Comparison of ENCODE assay signal across 2 cellular contexts in the genomic region with DNA sequence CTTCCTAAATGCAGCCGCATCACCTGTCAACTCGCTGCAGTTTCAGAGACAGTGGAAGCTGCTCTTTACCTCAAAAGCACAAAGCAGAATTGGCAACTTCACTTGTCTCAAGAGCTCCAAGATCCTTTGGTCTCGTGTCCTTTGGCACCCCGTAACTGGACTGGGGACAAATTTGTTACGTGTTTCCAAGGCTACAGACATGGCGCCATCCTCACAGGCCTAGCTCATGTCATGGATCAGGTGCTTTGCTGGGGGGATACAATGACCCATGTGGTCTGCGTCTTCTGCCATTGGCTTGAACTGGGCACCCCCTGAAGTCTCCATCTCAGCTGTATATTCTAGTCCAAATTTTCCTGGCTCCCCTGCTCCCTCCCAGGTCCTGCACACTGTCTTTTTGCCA.
TF ChIP-seq lines count a peak whose summit lies in the region.

No MANE protein-coding gene starts in this region.

TF ChIP-seq in IMR-90, 13 proteins besides CTCF, POLR2A, EP300 and RAD21:
- TF ChIP-seq, protein P1, sequence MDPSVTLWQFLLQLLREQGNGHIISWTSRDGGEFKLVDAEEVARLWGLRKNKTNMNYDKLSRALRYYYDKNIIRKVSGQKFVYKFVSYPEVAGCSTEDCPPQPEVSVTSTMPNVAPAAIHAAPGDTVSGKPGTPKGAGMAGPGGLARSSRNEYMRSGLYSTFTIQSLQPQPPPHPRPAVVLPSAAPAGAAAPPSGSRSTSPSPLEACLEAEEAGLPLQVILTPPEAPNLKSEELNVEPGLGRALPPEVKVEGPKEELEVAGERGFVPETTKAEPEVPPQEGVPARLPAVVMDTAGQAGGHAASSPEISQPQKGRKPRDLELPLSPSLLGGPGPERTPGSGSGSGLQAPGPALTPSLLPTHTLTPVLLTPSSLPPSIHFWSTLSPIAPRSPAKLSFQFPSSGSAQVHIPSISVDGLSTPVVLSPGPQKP (IDR thresholded peaks at IDR 0.05; ENCODE audit: borderline replicate concordance, low read depth, low read length): no peak
- TF ChIP-seq MXI1 (IDR thresholded peaks at IDR 0.05; ENCODE audit: borderline replicate concordance, low read depth, low read length): no peak
- no peak for TF ChIP-seq BHLHE40 (IDR thresholded peaks at IDR 0.05; ENCODE audit: low read depth, low read length)
- no peak for TF ChIP-seq NFE2L2 (IDR thresholded peaks at IDR 0.05; ENCODE audit: low read depth, low read length)
- no peak for TF ChIP-seq SMC3 (IDR thresholded peaks at IDR 0.05; ENCODE audit: low read depth, low read length)
- no peak for TF ChIP-seq CHD1 (IDR thresholded peaks at IDR 0.05; ENCODE audit: low read depth, low read length)
- TF ChIP-seq MAZ (IDR thresholded peaks at IDR 0.05; ENCODE audit: borderline replicate concordance, low read depth, low read length): no peak
- TF ChIP-seq, protein P2, sequence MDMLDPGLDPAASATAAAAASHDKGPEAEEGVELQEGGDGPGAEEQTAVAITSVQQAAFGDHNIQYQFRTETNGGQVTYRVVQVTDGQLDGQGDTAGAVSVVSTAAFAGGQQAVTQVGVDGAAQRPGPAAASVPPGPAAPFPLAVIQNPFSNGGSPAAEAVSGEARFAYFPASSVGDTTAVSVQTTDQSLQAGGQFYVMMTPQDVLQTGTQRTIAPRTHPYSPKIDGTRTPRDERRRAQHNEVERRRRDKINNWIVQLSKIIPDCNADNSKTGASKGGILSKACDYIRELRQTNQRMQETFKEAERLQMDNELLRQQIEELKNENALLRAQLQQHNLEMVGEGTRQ (IDR thresholded peaks at IDR 0.05; ENCODE audit: low read depth, low read length): no peak
- no peak for TF ChIP-seq CEBPB (IDR thresholded peaks at IDR 0.05; ENCODE audit: low read depth, low read length)
- no peak for TF ChIP-seq MAFK (IDR thresholded peaks at IDR 0.05; ENCODE audit: low read depth, low read length)
- no peak for TF ChIP-seq RFX5 (IDR thresholded peaks at IDR 0.05; ENCODE audit: low read depth, low read length)
- no peak for TF ChIP-seq FOS (IDR thresholded peaks at IDR 0.05; ENCODE audit: low read depth, low read length)
- no peak for TF ChIP-seq RCOR1 (IDR thresholded peaks at IDR 0.05; ENCODE audit: insufficient replicate concordance, low read length)

TF ChIP-seq in K562, 482 proteins besides CTCF, POLR2A, EP300 and RAD21:
- no peak for TF ChIP-seq CHD2 (IDR thresholded peaks at IDR 0.05; ENCODE audit: low read depth, low read length)
- TF ChIP-seq, protein P3, sequence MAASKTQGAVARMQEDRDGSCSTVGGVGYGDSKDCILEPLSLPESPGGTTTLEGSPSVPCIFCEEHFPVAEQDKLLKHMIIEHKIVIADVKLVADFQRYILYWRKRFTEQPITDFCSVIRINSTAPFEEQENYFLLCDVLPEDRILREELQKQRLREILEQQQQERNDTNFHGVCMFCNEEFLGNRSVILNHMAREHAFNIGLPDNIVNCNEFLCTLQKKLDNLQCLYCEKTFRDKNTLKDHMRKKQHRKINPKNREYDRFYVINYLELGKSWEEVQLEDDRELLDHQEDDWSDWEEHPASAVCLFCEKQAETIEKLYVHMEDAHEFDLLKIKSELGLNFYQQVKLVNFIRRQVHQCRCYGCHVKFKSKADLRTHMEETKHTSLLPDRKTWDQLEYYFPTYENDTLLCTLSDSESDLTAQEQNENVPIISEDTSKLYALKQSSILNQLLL (CRISPR knock-in tag; IDR thresholded peaks at IDR 0.05; ENCODE audit: borderline replicate concordance): no peak
- TF ChIP-seq, protein P4, sequence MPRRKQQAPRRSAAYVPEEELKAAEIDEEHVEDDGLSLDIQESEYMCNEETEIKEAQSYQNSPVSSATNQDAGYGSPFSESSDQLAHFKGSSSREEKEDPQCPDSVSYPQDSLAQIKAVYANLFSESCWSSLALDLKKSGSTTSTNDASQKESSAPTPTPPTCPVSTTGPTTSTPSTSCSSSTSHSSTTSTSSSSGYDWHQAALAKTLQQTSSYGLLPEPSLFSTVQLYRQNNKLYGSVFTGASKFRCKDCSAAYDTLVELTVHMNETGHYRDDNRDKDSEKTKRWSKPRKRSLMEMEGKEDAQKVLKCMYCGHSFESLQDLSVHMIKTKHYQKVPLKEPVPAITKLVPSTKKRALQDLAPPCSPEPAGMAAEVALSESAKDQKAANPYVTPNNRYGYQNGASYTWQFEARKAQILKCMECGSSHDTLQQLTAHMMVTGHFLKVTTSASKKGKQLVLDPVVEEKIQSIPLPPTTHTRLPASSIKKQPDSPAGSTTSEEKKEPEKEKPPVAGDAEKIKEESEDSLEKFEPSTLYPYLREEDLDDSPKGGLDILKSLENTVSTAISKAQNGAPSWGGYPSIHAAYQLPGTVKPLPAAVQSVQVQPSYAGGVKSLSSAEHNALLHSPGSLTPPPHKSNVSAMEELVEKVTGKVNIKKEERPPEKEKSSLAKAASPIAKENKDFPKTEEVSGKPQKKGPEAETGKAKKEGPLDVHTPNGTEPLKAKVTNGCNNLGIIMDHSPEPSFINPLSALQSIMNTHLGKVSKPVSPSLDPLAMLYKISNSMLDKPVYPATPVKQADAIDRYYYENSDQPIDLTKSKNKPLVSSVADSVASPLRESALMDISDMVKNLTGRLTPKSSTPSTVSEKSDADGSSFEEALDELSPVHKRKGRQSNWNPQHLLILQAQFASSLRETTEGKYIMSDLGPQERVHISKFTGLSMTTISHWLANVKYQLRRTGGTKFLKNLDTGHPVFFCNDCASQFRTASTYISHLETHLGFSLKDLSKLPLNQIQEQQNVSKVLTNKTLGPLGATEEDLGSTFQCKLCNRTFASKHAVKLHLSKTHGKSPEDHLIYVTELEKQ (CRISPR knock-in tag; IDR thresholded peaks at IDR 0.05): no peak
- TF ChIP-seq, protein P5, sequence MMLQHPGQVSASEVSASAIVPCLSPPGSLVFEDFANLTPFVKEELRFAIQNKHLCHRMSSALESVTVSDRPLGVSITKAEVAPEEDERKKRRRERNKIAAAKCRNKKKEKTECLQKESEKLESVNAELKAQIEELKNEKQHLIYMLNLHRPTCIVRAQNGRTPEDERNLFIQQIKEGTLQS (IDR thresholded peaks at IDR 0.05): no peak
- TF ChIP-seq, protein P5 (CRISPR knock-in tag; conservative IDR thresholded peaks at IDR 0.05): no peak
- TF ChIP-seq NR2C2 (CRISPR knock-in tag; IDR thresholded peaks at IDR 0.05): no peak
- no peak for TF ChIP-seq NR2C2 (tag; IDR thresholded peaks at IDR 0.05)
- TF ChIP-seq SPI1 (IDR thresholded peaks at IDR 0.05; ENCODE audit: borderline replicate concordance, low read depth, low read length): no peak
- no peak for TF ChIP-seq POLR2B (IDR thresholded peaks at IDR 0.05; ENCODE audit: low read depth, partially characterized antibody)
- TF ChIP-seq CBFB (CRISPR knock-in tag; IDR thresholded peaks at IDR 0.05): no peak
